ENCODE assay signal across 8 cellular contexts in the genomic region with DNA sequence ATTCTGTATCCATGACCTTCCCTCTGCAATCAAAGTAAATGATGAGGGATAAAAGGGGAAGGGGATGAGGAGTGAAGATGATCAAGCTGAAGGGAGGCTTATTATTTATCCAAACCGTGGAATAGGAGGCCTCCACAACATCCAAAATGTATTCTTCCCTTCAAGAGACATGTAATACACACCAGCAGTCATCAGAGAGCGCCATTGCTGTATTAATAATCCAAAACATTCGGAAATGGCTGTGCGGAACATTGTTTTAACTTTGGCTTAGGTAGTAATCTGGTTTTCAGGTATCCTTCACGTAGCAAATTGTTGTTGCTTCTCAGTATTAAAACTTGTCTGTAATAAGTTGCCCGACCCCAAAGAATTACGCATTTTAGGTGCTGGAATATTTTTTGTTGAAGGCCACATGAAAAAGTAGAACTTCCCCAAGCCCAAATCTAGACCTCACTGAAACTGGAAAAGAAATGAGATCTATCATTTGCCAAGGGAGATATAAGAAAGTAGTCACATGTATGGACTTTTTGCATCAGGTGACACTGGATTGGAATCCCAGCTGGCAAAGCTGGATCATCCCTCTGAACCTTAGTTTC. TPM values are rescaled to one million over a fixed set of nuclear protein-coding genes. Genes with fewer than 3 reads are reported as not detected.
DNase-seq lines count a peak whose midpoint lies in the region; ATAC-seq and TF ChIP-seq lines count a peak whose summit lies in the region.

No MANE protein-coding gene starts in this region.

- no peak overlapping the region for H3K4me3 Mint-ChIP-seq in memory B cell

- H3K9me3 Mint-ChIP-seq in memory B cell = no peaks in the 10 kb centered on the region

- peaks cover 12% of the 10 kb centered on the region for H3K4me1 Mint-ChIP-seq in memory B cell

- no peak overlapping the region for H3K27ac Mint-ChIP-seq in memory B cell

- WGBS in tibial nerve, 2 donors = 13 to 19% methylated on average over 7 of the region's 7 CpGs

- H3K36me3 ChIP-seq in right atrium auricular region (no peaks in the 10 kb centered on the region), tibial nerve (no peaks in the 10 kb centered on the region), MG63 (peaks cover 8% of the 10 kb centered on the region)

- TF ChIP-seq EP300 in tibial nerve (IDR thresholded peaks at IDR 0.05) = no peak

- no peaks in the 10 kb centered on the region for H3K27me3 ChIP-seq in right atrium auricular region
- no peaks in the 10 kb centered on the region for H3K27me3 ChIP-seq in tibial nerve
- no peaks in the 10 kb centered on the region for H3K27me3 ChIP-seq in MG63

- H3K27me3 Mint-ChIP-seq in memory B cell = no peaks in the 10 kb centered on the region

- H3K9me3 ChIP-seq in right atrium auricular region (no peaks in the 10 kb centered on the region), tibial nerve (no peaks in the 10 kb centered on the region), MG63 (no peaks in the 10 kb centered on the region)

- no peak for ATAC-seq in left ventricle myocardium superior
- ATAC-seq in memory B cell (ENCODE audit: low read depth) = no peak

- H3K4me1 ChIP-seq in right atrium auricular region (peaks cover 0 to 26% of the 10 kb centered on the region in 2 donors), tibial nerve (peaks cover 3 to 27% (median 16%) of the 10 kb centered on the region in 4 donors)

- TF ChIP-seq POLR2A in tibial nerve (IDR thresholded peaks at IDR 0.05) = no peak

- no peak overlapping the region for H3K4me3 ChIP-seq in right atrium auricular region
- H3K4me3 ChIP-seq in tibial nerve = no peak overlapping the region
- no peak overlapping the region for H3K4me3 ChIP-seq in MG63

- TF ChIP-seq CTCF in right atrium auricular region (IDR thresholded peaks at IDR 0.05) = peak; percentile 38 to 82
- TF ChIP-seq CTCF in tibial nerve (IDR thresholded peaks at IDR 0.05) = peak; percentile 50 to 87 (median 68)

- H3K27ac ChIP-seq in right atrium auricular region = no peak overlapping the region
- peak overlapping the region in 1 of 4 donors; percentile 11 for H3K27ac ChIP-seq in tibial nerve

- intact Hi-C loops in left ventricle myocardium superior (cut with micrococcal nuclease) = loop anchor here (5.0 to 10.0 kb wide), 2 partner anchors 353 to 696 kb away; no protein-coding TSS in a partner anchor

- DNase-seq in right atrium auricular region (ENCODE audit: low spot score) (no peak), left ventricle myocardium superior (no peak), NCI-H1092 treated with DMSO at 0.1 percent for 48 hours (lab: John Stamatoyannopoulos, UW) (peak; percentile 57), T-helper 2 cell (peak in 4 of 5 experiments; percentile 11 to 57 (median 20)), cerebellar nuclear complex (lab: John Stamatoyannopoulos, UW) (peak; percentile 11 to 42), memory B cell (ENCODE audit: low spot score in 2 of 2) (peak; percentile 55 to 60), tibial nerve (ENCODE audit: low spot score in 2 of 2) (peak in 1 of 2 donors; percentile 73), MG63 (no peak)

- no peaks in the 10 kb centered on the region for H3K36me3 Mint-ChIP-seq in memory B cell

RNA-seq across cellular contexts. Expression of a gene that starts 2.6 kb away (rescaled TPM):
- total RNA-seq in right atrium auricular region (10 to 100 TPM; 36.9 to 43.2 TPM), left ventricle myocardium superior (49.8 TPM), tibial nerve (10 to 100 TPM; 37.3 to 55.1 (median 44.7) TPM)
- 158 and 173 TPM in 2 replicates for total RNA-seq in MG63 (2014; rRNA removed; shearing (Covaris generic); ENCODE audit: low replicate concordance)

Comparison
In these comparisons a context has a peak if more than half of its experiments do, and no peak if none do; other contexts are left out.
1. DNase-seq: peak in NCI-H1092 treated with DMSO at 0.1 percent for 48 hours (single experiment), T-helper 2 cell (4 of 5), cerebellar nuclear complex (2 of 2) and memory B cell (2 of 2); none in right atrium auricular region (single experiment), left ventricle myocardium superior (single experiment) and MG63 (single experiment).